In genomic region chr4:170872794-170873193, GRCh38 we compare ENCODE assay signal across 17 cellular contexts.
"Had no signal": no experiment of that assay in that cellular context is flagged by ENCODE, and none has a peak within 500 bp of the region (broad histone marks: within the 10 kb centered on the region; RNA-seq: fewer than 3 reads in every experiment).

No MANE protein-coding gene starts in this region.

- H3K9me3 ChIP-seq: gastroesophageal sphincter, lower lobe of right lung, pancreas, stomach, thyroid gland, vagina had no signal

- H3K36me3 ChIP-seq: cardiac muscle cell, gastroesophageal sphincter, lower lobe of right lung, pancreas, stomach, thyroid gland, vagina had no signal

- H3K4me3 ChIP-seq: cardiac muscle cell, gastroesophageal sphincter, hepatocyte, lower lobe of right lung, pancreas, stomach, thyroid gland, vagina had no signal

- H3K79me2 ChIP-seq: hepatocyte had no signal

- DNase-seq: activated CD4-positive, alpha-beta T cell treated with anti-CD3 and anti-CD28 coated beads, Interleukin-2, amount 50 U/mL, for 4 hours; activated T-cell treated with anti-CD3 and anti-CD28 coated beads, Interleukin-2, amount 50 U/mL, for 1 hour; amniotic stem cell; left cardiac atrium; lower lobe of right lung; midbrain; pancreas; stimulated activated CD4-positive, alpha-beta T cell treated with anti-CD3 and anti-CD28 coated beads, Interleukin-4, amount 100 ng/mL, for 4 hours; stomach; thyroid gland had no signal

- H3K36me3 Mint-ChIP-seq: activated naive CD4-positive, alpha-beta T cell treated with anti-CD3 and anti-CD28 coated beads, Interleukin-2, amount 50 U/mL, for 72 hours had no signal

- H3K27ac ChIP-seq: cardiac muscle cell, gastroesophageal sphincter, hepatocyte, lower lobe of right lung, pancreas, stomach, thyroid gland, vagina had no signal

- H3K27me3 ChIP-seq: cardiac muscle cell, gastroesophageal sphincter, hepatocyte, pancreas, stomach, thyroid gland, vagina had no signal

- ATAC-seq: activated CD4-positive, CD25-positive, alpha-beta regulatory T cell treated with anti-CD3 and anti-CD28 coated beads, Interleukin-2, amount 50 U/mL, for 24 hours; activated naive CD4-positive, alpha-beta T cell treated with anti-CD3 and anti-CD28 coated beads, Interleukin-2, amount 50 U/mL, for 72 hours; gastroesophageal sphincter; left cardiac atrium; lower lobe of right lung; pancreas had no signal

- H2AFZ ChIP-seq: hepatocyte had no signal

- H3K4me3 Mint-ChIP-seq: T-helper 2 cell treated with Interferon-gamma antibody and Interleukin-4, amounts not matched to agents 5 μg/mL and 100 μg/mL, for 36 hours had no signal

- H3K4me2 ChIP-seq: hepatocyte had no signal

- H3K27ac Mint-ChIP-seq: activated naive CD4-positive, alpha-beta T cell treated with anti-CD3 and anti-CD28 coated beads, Interleukin-2, amount 50 U/mL, for 72 hours; T-helper 2 cell treated with Interferon-gamma antibody and Interleukin-4, amounts not matched to agents 5 μg/mL and 100 μg/mL, for 36 hours had no signal

- FAIRE-seq: pancreas had no signal
